25 cellular contexts compared by ENCODE assay signal in the genomic region with DNA sequence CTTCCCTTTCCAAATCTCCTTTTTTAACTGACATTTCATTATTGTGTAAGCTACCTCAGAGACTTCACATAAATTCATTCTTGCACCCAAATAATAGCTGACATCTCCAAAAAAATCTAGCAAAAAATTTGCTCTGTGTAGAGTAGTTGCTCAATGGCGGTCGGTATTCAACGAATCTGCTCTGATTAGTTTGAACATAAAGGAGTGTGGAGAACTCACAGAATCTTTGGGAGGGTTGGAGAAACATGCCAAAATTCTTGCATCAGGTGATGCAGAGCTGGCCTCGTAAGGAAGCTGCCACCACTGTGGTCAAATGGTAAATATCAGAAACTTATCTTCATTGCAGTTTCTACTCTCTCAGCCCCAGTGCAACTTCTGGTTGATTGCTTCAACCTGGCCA.
"Had no signal": no experiment of that assay in that cellular context is flagged by ENCODE, and none has a peak within 500 bp of the region (broad histone marks: within the 10 kb centered on the region; RNA-seq: fewer than 3 reads in every experiment).

No MANE protein-coding gene starts in this region.

- H3K27me3 Mint-ChIP-seq: activated naive CD4-positive, alpha-beta T cell treated with anti-CD3 and anti-CD28 coated beads, Interleukin-2, amount 50 U/mL, for 24 hours had no signal

- H3K4me3 Mint-ChIP-seq: activated CD8-positive, alpha-beta T cell treated with anti-CD3 and anti-CD28 coated beads, Interleukin-2, amount 10 ng/mL, durations not matched to agents 7 days and 5 days; activated naive CD4-positive, alpha-beta T cell treated with anti-CD3 and anti-CD28 coated beads, Interleukin-2, amount 50 U/mL, for 24 hours; T-helper 1 cell treated with Interleukin-12 subunit alpha and Interleukin-12 subunit beta and Interleukin-4 antibody, amounts not matched to agents 30 μg/mL and 1 μg/mL, for 36 hours had no signal

- DNase-seq: activated CD4-positive, alpha-beta T cell treated with anti-CD3 and anti-CD28 coated beads for 48 hours; activated CD4-positive, alpha-beta T cell treated with anti-CD3 and anti-CD28 coated beads, Interleukin-2, amount 50 U/mL, for 4 hours; activated CD4-positive, CD25-positive, alpha-beta regulatory T cell treated with anti-CD3 and anti-CD28 coated beads, Interleukin-2, amount 50 U/mL, for 72 hours; activated CD8-positive, alpha-beta memory T cell treated with anti-CD3 and anti-CD28 coated beads, Interleukin-2, amount 50 U/mL, for 48 hours; activated CD8-positive, alpha-beta T cell treated with anti-CD3 and anti-CD28 coated beads, Interleukin-2, amount 10 ng/mL, durations not matched to agents 7 days and 5 days; activated effector memory CD4-positive, alpha-beta T cell treated with Interleukin-2 at 50 U/mL for 16 hours; activated naive CD4-positive, alpha-beta T cell; activated T-cell treated with anti-CD3 and anti-CD28 coated beads, Interleukin-2, amount 50 U/mL, for 1 hour; amygdala; Kasumi-1; KBM-7; NCI-H1048; NCI-H146; NCI-H187 treated with DMSO at 0.1 percent for 48 hours; NCI-H2081 treated with DMSO at 0.1 percent for 48 hours; NCI-H2171; NCI-H2227 treated with DMSO at 0.1 percent for 48 hours; NCI-H526; NCI-H774; Peyer's patch; Right ventricle myocardium superior; SJCRH30 had no signal

- H3K27ac Mint-ChIP-seq: activated CD8-positive, alpha-beta T cell treated with anti-CD3 and anti-CD28 coated beads, Interleukin-2, amount 10 ng/mL, durations not matched to agents 7 days and 5 days; activated naive CD4-positive, alpha-beta T cell treated with anti-CD3 and anti-CD28 coated beads, Interleukin-2, amount 50 U/mL, for 24 hours; T-helper 1 cell treated with Interleukin-12 subunit alpha and Interleukin-12 subunit beta and Interleukin-4 antibody, amounts not matched to agents 30 μg/mL and 1 μg/mL, for 36 hours had no signal

- H3K4me1 Mint-ChIP-seq: activated naive CD4-positive, alpha-beta T cell treated with anti-CD3 and anti-CD28 coated beads, Interleukin-2, amount 50 U/mL, for 24 hours had no signal

- H3K4me1 ChIP-seq: Peyer's patch had no signal

- H3K36me3 Mint-ChIP-seq: activated naive CD4-positive, alpha-beta T cell treated with anti-CD3 and anti-CD28 coated beads, Interleukin-2, amount 50 U/mL, for 24 hours had no signal

- H3K4me3 ChIP-seq: Peyer's patch, SJCRH30 had no signal

- H3K36me3 ChIP-seq: Peyer's patch, SJCRH30 had no signal

- H3K27ac ChIP-seq: Peyer's patch, RWPE1, SJCRH30 had no signal

- H3K27me3 ChIP-seq: Peyer's patch, SJCRH30 had no signal

- ATAC-seq: activated CD8-positive, alpha-beta T cell treated with anti-CD3 and anti-CD28 coated beads, Interleukin-2, amount 10 ng/mL, durations not matched to agents 7 days and 5 days had no signal

- H3K9me3 Mint-ChIP-seq: activated naive CD4-positive, alpha-beta T cell treated with anti-CD3 and anti-CD28 coated beads, Interleukin-2, amount 50 U/mL, for 24 hours; T-helper 1 cell treated with Interleukin-12 subunit alpha and Interleukin-12 subunit beta and Interleukin-4 antibody, amounts not matched to agents 30 μg/mL and 1 μg/mL, for 36 hours had no signal

- H3K9me3 ChIP-seq: Peyer's patch had no signal
